In the genomic region with DNA sequence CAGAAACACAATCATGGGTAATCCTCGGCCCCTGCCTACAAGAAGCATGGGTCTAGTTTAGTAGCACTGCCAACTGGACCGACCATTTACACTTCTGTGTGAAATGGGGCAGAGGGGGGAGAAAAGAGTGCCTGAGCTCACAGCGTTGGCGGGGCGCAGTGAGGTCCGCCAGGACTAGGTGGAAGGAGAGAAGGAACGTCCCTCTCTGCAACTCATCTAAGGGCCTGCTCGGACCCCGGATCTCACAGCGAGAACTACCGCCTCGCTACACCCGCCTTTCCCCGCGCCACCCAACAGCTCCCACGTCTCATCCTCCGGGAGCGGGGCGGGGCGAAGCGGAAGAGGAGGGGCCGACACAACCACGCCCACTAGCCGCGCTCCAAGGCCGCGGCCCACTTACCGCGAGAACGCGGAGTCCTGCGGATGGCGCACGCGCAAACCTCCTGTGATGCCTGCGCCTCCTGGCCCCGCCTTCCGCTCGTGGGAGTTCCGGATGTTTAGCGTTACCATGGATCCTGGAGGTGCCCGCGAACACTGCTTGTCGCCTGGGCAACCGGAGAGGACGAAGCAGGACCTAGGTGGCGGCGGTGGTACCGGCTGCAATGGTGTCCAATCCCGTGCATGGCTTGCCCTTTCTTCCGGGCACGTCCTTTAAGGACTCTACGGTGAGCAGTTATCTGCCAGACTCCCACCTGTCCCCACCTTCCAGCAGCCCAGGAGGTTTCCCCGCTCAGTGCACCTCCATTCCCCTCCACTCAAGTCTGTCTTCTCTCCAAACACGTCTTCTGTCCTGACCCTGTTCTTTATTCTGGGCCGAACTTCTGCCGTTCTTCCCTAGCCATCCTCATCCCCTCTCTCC, we compare ENCODE assay signal across 1 cellular context.
TF ChIP-seq lines count a peak whose summit lies in the region.

A gene with protein sequence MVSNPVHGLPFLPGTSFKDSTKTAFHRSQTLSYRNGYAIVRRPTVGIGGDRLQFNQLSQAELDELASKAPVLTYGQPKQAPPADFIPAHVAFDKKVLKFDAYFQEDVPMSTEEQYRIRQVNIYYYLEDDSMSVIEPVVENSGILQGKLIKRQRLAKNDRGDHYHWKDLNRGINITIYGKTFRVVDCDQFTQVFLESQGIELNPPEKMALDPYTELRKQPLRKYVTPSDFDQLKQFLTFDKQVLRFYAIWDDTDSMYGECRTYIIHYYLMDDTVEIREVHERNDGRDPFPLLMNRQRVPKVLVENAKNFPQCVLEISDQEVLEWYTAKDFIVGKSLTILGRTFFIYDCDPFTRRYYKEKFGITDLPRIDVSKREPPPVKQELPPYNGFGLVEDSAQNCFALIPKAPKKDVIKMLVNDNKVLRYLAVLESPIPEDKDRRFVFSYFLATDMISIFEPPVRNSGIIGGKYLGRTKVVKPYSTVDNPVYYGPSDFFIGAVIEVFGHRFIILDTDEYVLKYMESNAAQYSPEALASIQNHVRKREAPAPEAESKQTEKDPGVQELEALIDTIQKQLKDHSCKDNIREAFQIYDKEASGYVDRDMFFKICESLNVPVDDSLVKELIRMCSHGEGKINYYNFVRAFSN (plus strand): TSS at position 534 of the 859 bp plus-strand sequence. CDS start 69 bp downstream, at position 603.

TF ChIP-seq in HepG2, 621 proteins besides CTCF, POLR2A, EP300 and RAD21 (continued from another document and continues in another):
- TF ChIP-seq ZNF343 (CRISPR knock-in tag; IDR thresholded peaks at IDR 0.05), result peak; percentile 93
- TF ChIP-seq NR1H2 (CRISPR knock-in tag; IDR thresholded peaks at IDR 0.05; ENCODE audit: borderline replicate concordance, low read depth), result no peak
- TF ChIP-seq, protein P1, sequence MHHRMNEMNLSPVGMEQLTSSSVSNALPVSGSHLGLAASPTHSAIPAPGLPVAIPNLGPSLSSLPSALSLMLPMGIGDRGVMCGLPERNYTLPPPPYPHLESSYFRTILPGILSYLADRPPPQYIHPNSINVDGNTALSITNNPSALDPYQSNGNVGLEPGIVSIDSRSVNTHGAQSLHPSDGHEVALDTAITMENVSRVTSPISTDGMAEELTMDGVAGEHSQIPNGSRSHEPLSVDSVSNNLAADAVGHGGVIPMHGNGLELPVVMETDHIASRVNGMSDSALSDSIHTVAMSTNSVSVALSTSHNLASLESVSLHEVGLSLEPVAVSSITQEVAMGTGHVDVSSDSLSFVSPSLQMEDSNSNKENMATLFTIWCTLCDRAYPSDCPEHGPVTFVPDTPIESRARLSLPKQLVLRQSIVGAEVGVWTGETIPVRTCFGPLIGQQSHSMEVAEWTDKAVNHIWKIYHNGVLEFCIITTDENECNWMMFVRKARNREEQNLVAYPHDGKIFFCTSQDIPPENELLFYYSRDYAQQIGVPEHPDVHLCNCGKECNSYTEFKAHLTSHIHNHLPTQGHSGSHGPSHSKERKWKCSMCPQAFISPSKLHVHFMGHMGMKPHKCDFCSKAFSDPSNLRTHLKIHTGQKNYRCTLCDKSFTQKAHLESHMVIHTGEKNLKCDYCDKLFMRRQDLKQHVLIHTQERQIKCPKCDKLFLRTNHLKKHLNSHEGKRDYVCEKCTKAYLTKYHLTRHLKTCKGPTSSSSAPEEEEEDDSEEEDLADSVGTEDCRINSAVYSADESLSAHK (CRISPR knock-in tag; IDR thresholded peaks at IDR 0.05; ENCODE audit: borderline replicate concordance), result no peak
- no peak for TF ChIP-seq JDP2 (CRISPR knock-in tag; IDR thresholded peaks at IDR 0.05; ENCODE audit: borderline replicate concordance)
- peak in 1 of 2 experiments; percentile 66; a peak in 1 of 4 replicates for TF ChIP-seq REST (IDR thresholded peaks at IDR 0.05; ENCODE audit: borderline replicate concordance in 1 of 2, low read depth in 1 of 2, low read length in 2 of 2)
- no peak for TF ChIP-seq BRF2 (CRISPR knock-in tag; IDR thresholded peaks at IDR 0.05)
- peak; percentile 71; the same call in 1 of the 2 replicates for TF ChIP-seq ZSCAN29 (CRISPR knock-in tag; conservative IDR thresholded peaks at IDR 0.05)
- TF ChIP-seq JARID2 (CRISPR knock-in tag; IDR thresholded peaks at IDR 0.05; ENCODE audit: insufficient replicate concordance), result peak; percentile 64
- peak; percentile 81 for TF ChIP-seq HOXA3 (CRISPR knock-in tag; IDR thresholded peaks at IDR 0.05)
- peak; percentile 95 for TF ChIP-seq DMAP1 (CRISPR knock-in tag; IDR thresholded peaks at IDR 0.05)
- peak; percentile 99 for TF ChIP-seq ARID4A (CRISPR knock-in tag; IDR thresholded peaks at IDR 0.05; ENCODE audit: borderline replicate concordance)
- TF ChIP-seq FIP1L1 (IDR thresholded peaks at IDR 0.05; ENCODE audit: borderline replicate concordance, insufficient read depth, low read depth, low read length), result no peak
- TF ChIP-seq ZNF407 (CRISPR knock-in tag; IDR thresholded peaks at IDR 0.05; ENCODE audit: not compliant biosample characterization), result peak; percentile 42
- TF ChIP-seq KMT2A (CRISPR knock-in tag; IDR thresholded peaks at IDR 0.05), result peak; percentile 90; the same call in 1 of the 2 replicates
- no peak for TF ChIP-seq ZNF17 (CRISPR knock-in tag; IDR thresholded peaks at IDR 0.05)
- TF ChIP-seq YEATS4 (CRISPR knock-in tag; IDR thresholded peaks at IDR 0.05; ENCODE audit: borderline replicate concordance), result peak; percentile 97
- TF ChIP-seq MTF2 (CRISPR knock-in tag; IDR thresholded peaks at IDR 0.05; ENCODE audit: borderline replicate concordance), result no peak
- peak; percentile 100 for TF ChIP-seq SP4 (CRISPR knock-in tag; IDR thresholded peaks at IDR 0.05)
